In genomic region chr13:41637032-41637431, GRCh38 we compare ENCODE assay signal across 1 cellular context.
A peak's percentile ranks its signal among the peaks of the same experiment; 100 is the strongest.
TF ChIP-seq lines count a peak whose summit lies in the region.
"Not testable (repeated sequence)": the region's sequence is repeated elsewhere in the genome, so short reads cannot be mapped to it uniquely, and the experiment has no call there.

No MANE protein-coding gene starts in this region.

- H3K4me1 ChIP-seq in HEK293 (ENCODE audit: control insufficient read depth, insufficient read depth, low read length), result peaks cover 11% of the 10 kb centered on the region

- H3K4me3 ChIP-seq in HEK293 (ENCODE audit: low read depth, low read length), result not testable (repeated sequence)

- H3K9me3 ChIP-seq in HEK293 (ENCODE audit: control insufficient read depth, insufficient read depth, low read depth, low read length), result not testable (repeated sequence)

- H3K27ac ChIP-seq in HEK293 (ENCODE audit: extremely low read depth, low read depth, low read length), result not testable (repeated sequence)

- H3K36me3 ChIP-seq in HEK293 (ENCODE audit: control insufficient read depth in 2 of 2, insufficient read depth in 1 of 2, low read length in 2 of 2), result not testable (repeated sequence)

- CTCF ChIA-PET in HEK293 (lab: Yijun Ruan, JAX), result not testable (repeated sequence)

- POLR2A ChIA-PET in HEK293 (lab: Yijun Ruan, JAX), result not testable (repeated sequence)

- TF ChIP-seq CTCF in HEK293 (tag by site-specific recombination; IDR thresholded peaks at IDR 0.05), result not testable (repeated sequence)

TF ChIP-seq in HEK293, 187 proteins besides CTCF, POLR2A, EP300 and RAD21:
- peak; percentile 92 for TF ChIP-seq ZNF146 (tag by site-specific recombination; IDR thresholded peaks at IDR 0.05)
